ENCODE assay signal across 3 cellular contexts in the genomic region with DNA sequence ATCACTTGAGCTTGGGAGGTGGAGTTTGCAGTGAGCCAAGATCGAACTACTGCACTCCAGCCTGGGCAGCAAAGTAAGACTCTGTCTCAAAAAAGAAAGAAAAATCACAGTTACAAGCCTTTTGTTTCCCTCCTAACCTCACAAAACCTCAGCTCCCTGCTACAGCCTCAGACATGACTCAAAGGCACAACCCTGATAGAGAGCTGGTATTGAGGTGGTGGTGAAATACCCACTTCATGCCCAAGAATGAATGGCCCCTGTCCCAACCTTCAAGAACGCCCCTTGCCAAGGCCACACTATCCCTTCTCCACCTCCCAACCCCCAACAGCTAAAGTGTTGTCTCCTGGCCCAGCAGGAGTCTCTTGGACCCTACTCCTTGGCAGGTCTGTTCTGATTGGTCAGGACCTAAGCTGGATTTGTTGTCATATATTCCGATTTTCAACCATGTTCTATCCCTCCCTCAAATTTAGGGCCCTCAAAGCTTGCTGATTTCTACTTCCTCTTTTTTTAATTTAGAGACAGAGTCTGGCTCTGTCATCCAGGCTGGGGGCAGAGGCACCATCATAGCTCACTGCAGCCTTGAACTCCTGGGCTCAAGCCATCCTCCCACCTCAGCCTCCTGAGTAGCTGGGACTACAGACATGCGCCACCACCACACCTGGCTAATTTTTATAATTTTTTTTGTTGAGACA.
TF ChIP-seq lines count a peak whose summit lies in the region.

No MANE protein-coding gene starts in this region.

TF ChIP-seq in A549, 52 proteins besides CTCF, POLR2A, EP300 and RAD21:
- no peak for TF ChIP-seq FOSB (CRISPR knock-in tag; IDR thresholded peaks at IDR 0.05)
- no peak for TF ChIP-seq FOXS1 (CRISPR knock-in tag; IDR thresholded peaks at IDR 0.05)
- TF ChIP-seq, protein P1, sequence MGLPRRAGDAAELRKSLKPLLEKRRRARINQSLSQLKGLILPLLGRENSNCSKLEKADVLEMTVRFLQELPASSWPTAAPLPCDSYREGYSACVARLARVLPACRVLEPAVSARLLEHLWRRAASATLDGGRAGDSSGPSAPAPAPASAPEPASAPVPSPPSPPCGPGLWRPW (IDR thresholded peaks at IDR 0.05): no peak
- no peak for TF ChIP-seq RCOR1 (IDR thresholded peaks at IDR 0.05; ENCODE audit: low read depth, low read length)
- TF ChIP-seq PBX3 (IDR thresholded peaks at IDR 0.05): no peak
- no peak for TF ChIP-seq NPAS2 (CRISPR knock-in tag; IDR thresholded peaks at IDR 0.05; ENCODE audit: borderline replicate concordance)
- TF ChIP-seq CBX2 (IDR thresholded peaks at IDR 0.05; ENCODE audit: borderline replicate concordance, low read depth): no peak
- no peak for TF ChIP-seq PHF8 (IDR thresholded peaks at IDR 0.05; ENCODE audit: borderline replicate concordance, low read depth)
- TF ChIP-seq JUN (IDR thresholded peaks at IDR 0.05): no peak
- TF ChIP-seq ZSCAN20 (CRISPR knock-in tag; IDR thresholded peaks at IDR 0.05): no peak
- no peak for TF ChIP-seq CHD2 (IDR thresholded peaks at IDR 0.05; ENCODE audit: low read length, partially characterized antibody)
- no peak for TF ChIP-seq SMC3 (IDR thresholded peaks at IDR 0.05)
- TF ChIP-seq KDM5A (IDR thresholded peaks at IDR 0.05): no peak
- no peak for TF ChIP-seq RARB (CRISPR knock-in tag; IDR thresholded peaks at IDR 0.05)
- no peak for TF ChIP-seq MYC (IDR thresholded peaks at IDR 0.05; ENCODE audit: borderline replicate concordance, low read length)
- TF ChIP-seq BHLHE40 (IDR thresholded peaks at IDR 0.05; ENCODE audit: low read depth, low read length): no peak
- no peak for TF ChIP-seq TFCP2L1 (CRISPR knock-in tag; IDR thresholded peaks at IDR 0.05)
- no peak for TF ChIP-seq ZFP36 (IDR thresholded peaks at IDR 0.05; ENCODE audit: borderline replicate concordance, partially characterized antibody)
- no peak for TF ChIP-seq NR3C1 (IDR thresholded peaks at IDR 0.05)
- TF ChIP-seq HOXB5 (CRISPR knock-in tag; IDR thresholded peaks at IDR 0.05): no peak

TF ChIP-seq in IMR-90, 13 proteins besides CTCF, POLR2A, EP300 and RAD21:
- TF ChIP-seq CHD1 (IDR thresholded peaks at IDR 0.05; ENCODE audit: low read depth, low read length) (no peak), MAFK (IDR thresholded peaks at IDR 0.05; ENCODE audit: low read depth, low read length) (no peak), MAZ (IDR thresholded peaks at IDR 0.05; ENCODE audit: borderline replicate concordance, low read depth, low read length) (no peak)
TF ChIP-seq in IMR-90: peak in this region for 0.

TF ChIP-seq in K562, 482 proteins besides CTCF, POLR2A, EP300 and RAD21:
- TF ChIP-seq MCM2 (IDR thresholded peaks at IDR 0.05; ENCODE audit: low read depth) (no peak), CEBPZ (IDR thresholded peaks at IDR 0.05; ENCODE audit: borderline replicate concordance, low read depth, low read length) (no peak), SMARCC2 (IDR thresholded peaks at IDR 0.05; ENCODE audit: low read depth) (no peak), POLR2H (tag; IDR thresholded peaks at IDR 0.05; ENCODE audit: low read depth) (no peak), SPI1 (IDR thresholded peaks at IDR 0.05; ENCODE audit: borderline replicate concordance, low read depth, low read length) (peak; percentile 54; the same call in 1 of the 2 replicates)
